1 cellular context compared by ENCODE assay signal in genomic region chr1:247146671-247147070, GRCh38.
TF ChIP-seq lines count a peak whose summit lies in the region.

No MANE protein-coding gene starts in this region.

TF ChIP-seq in H1, 55 proteins besides CTCF, POLR2A, EP300 and RAD21 (continued from another document):
- TF ChIP-seq KDM1A (IDR thresholded peaks at IDR 0.05; ENCODE audit: borderline replicate concordance, low read length) = no peak
- no peak for TF ChIP-seq NRF1 (IDR thresholded peaks at IDR 0.05; ENCODE audit: low read depth, low read length)
